15 cellular contexts compared by ENCODE assay signal in genomic region chr6:113976806-113977205, GRCh38. TPM values are rescaled to one million over a fixed set of nuclear protein-coding genes. Genes with fewer than 3 reads are reported as not detected.
DNase-seq lines count a peak whose midpoint lies in the region; ATAC-seq and TF ChIP-seq lines count a peak whose summit lies in the region.
"Had no signal": no experiment of that assay in that cellular context is flagged by ENCODE, and none has a peak within 500 bp of the region (broad histone marks: within the 10 kb centered on the region; RNA-seq: fewer than 3 reads in every experiment).

No MANE protein-coding gene starts in this region.

- H3K79me1 ChIP-seq in IMR-90 (ENCODE audit: low read depth in 1 of 2, low read length in 2 of 2) = peaks cover 1 to 2% of the 10 kb centered on the region in 2 experiments; a peak in 3 of 4 replicates

- POLR2A ChIA-PET in IMR-90 (lab: Charles Lee; ENCODE audit: unreplicated experiment) = no interaction called here

- dilution Hi-C loops in IMR-90 (cut with HindIII; ENCODE audit: low sequenced_read_pairs, unreplicated experiment) = no loop called here

- no peak overlapping the region for H3K4me3 Mint-ChIP-seq in glutamatergic neuron (ENCODE audit: unreplicated experiment)
- H3K4me3 Mint-ChIP-seq: CD4-positive, CD25-positive, alpha-beta regulatory T cell; CD8-positive, alpha-beta T cell; HFFc6 had no signal

- no TSS peak for BruUV-seq in IMR-90 (replicated peaks; lab: Mats Ljungman, UMichigan)

- H3K36me3 ChIP-seq in IMR-90 (ENCODE audit: control insufficient read depth, insufficient read depth, low read length) = no peaks in the 10 kb centered on the region
- no peaks in the 10 kb centered on the region for H3K36me3 ChIP-seq in lower lobe of right lung
- H3K36me3 ChIP-seq: HAP-1 had no signal

- TF ChIP-seq CTCF in IMR-90 (conservative IDR thresholded peaks at IDR 0.05; ENCODE audit: low read depth, low read length) (no peak), astrocyte of the cerebellum (IDR thresholded peaks at IDR 0.05; ENCODE audit: low read depth, low read length, missing control alignments) (no peak), glutamatergic neuron (IDR thresholded peaks at IDR 0.05; ENCODE audit: partially characterized antibody, unreplicated experiment) (no peak), lower lobe of right lung (IDR thresholded peaks at IDR 0.05) (no peak)

- peak overlapping the region; percentile 63 for H3K27ac Mint-ChIP-seq in glutamatergic neuron (ENCODE audit: unreplicated experiment)
- H3K27ac Mint-ChIP-seq: CD4-positive, CD25-positive, alpha-beta regulatory T cell; CD8-positive, alpha-beta T cell; HFFc6 had no signal

- H3K9me3 ChIP-seq in IMR-90 (ENCODE audit: control insufficient read depth, insufficient read depth, low read length) (no peaks in the 10 kb centered on the region), lower lobe of right lung (no peaks in the 10 kb centered on the region)
- H3K9me3 ChIP-seq: HAP-1 had no signal

- no peak overlapping the region for H3K56ac ChIP-seq in IMR-90 (ENCODE audit: extremely low read depth, insufficient read depth, low read length)

- no peak for TF ChIP-seq POLR2A in IMR-90 (IDR thresholded peaks at IDR 0.05; ENCODE audit: low read depth, low read length)

- peaks cover 4% of the 10 kb centered on the region for H3K27me3 Mint-ChIP-seq in glutamatergic neuron (ENCODE audit: unreplicated experiment)

- H3K23ac ChIP-seq in IMR-90 (ENCODE audit: low read depth, low read length) = no peak overlapping the region

- H3K4me2 ChIP-seq in IMR-90 (ENCODE audit: low read depth, low read length) = no peak overlapping the region

- H3K9me3 Mint-ChIP-seq in glutamatergic neuron (ENCODE audit: unreplicated experiment) = peaks cover 6% of the 10 kb centered on the region
- H3K9me3 Mint-ChIP-seq: CD4-positive, CD25-positive, alpha-beta regulatory T cell; CD8-positive, alpha-beta T cell; HFFc6 had no signal

- H2AK9ac ChIP-seq in IMR-90 (replicated peaks; ENCODE audit: low read depth, low read length, poor library complexity) = no peak overlapping the region

- H4K8ac ChIP-seq in IMR-90 (ENCODE audit: low read depth in 2 of 2, low read length in 2 of 2) = no peak overlapping the region

- WGBS in IMR-90 (ENCODE audit: extremely low coverage in 2 of 2, insufficient read length in 1 of 2), 2 experiments = no CpG with 5 or more reads among the region's 2 CpGs

- H3K9me1 ChIP-seq in IMR-90 (ENCODE audit: insufficient read depth, low read length) = no peaks in the 10 kb centered on the region

- no peak overlapping the region for H2AFZ ChIP-seq in IMR-90 (replicated peaks; ENCODE audit: low read length, poor library complexity)

- H2BK20ac ChIP-seq in IMR-90 (ENCODE audit: low read depth, low read length) = no peak overlapping the region

- DNase-seq in IMR-90 (peak; percentile 31), astrocyte of the cerebellum (ENCODE audit: low read depth) (peak; percentile 52), glutamatergic neuron (no peak), SK-N-DZ (ENCODE audit: low spot score) (no peak), lower lobe of right lung (no peak), NCI-H1694 treated with DMSO at 0.1 percent for 48 hours (lab: John Stamatoyannopoulos, UW) (no peak)
- DNase-seq: Calu3; CD4-positive, CD25-positive, alpha-beta regulatory T cell; CD8-positive, alpha-beta T cell; DMS53; DMS79 treated with DMSO at 0.1 percent for 48 hours; GOT3; HFFc6 had no signal

- H3K36me3 Mint-ChIP-seq in glutamatergic neuron (ENCODE audit: unreplicated experiment) = no peaks in the 10 kb centered on the region
- H3K36me3 Mint-ChIP-seq: CD4-positive, CD25-positive, alpha-beta regulatory T cell; CD8-positive, alpha-beta T cell had no signal

- no peak for TF ChIP-seq RAD21 in IMR-90 (IDR thresholded peaks at IDR 0.05; ENCODE audit: low read length)

- ATAC-seq in IMR-90 (ENCODE audit: low read depth) = no peak
- ATAC-seq in lower lobe of right lung = no peak
- ATAC-seq: CD8-positive, alpha-beta T cell had no signal

- H2AK5ac ChIP-seq in IMR-90 (ENCODE audit: low read depth, low read length) = no peak overlapping the region

- no peaks in the 10 kb centered on the region for H3K27me3 ChIP-seq in IMR-90 (ENCODE audit: control insufficient read depth, insufficient read depth, low read length)
- H3K27me3 ChIP-seq in lower lobe of right lung (ENCODE audit: low read depth) = no peaks in the 10 kb centered on the region

- no peak overlapping the region for H3K4me3 ChIP-seq in IMR-90 (ENCODE audit: insufficient read depth, low read depth, low read length)
- H3K4me3 ChIP-seq in astrocyte of the cerebellum (ENCODE audit: low read depth, low read length) = no peak overlapping the region
- H3K4me3 ChIP-seq in lower lobe of right lung = no peak overlapping the region
- H3K4me3 ChIP-seq: HAP-1 had no signal

- no peak overlapping the region for H3K4ac ChIP-seq in IMR-90 (ENCODE audit: low read depth, low read length)

- H2BK120ac ChIP-seq in IMR-90 (ENCODE audit: low read depth, low read length) = no peak overlapping the region

- H4K91ac ChIP-seq in IMR-90 (ENCODE audit: insufficient read depth, low read depth, low read length) = no peak overlapping the region

- intact Hi-C loops in IMR-90 (cut with micrococcal nuclease) (no loop called here), lower lobe of right lung (cut with DNase I) (no loop called here)

- peaks cover 23% of the 10 kb centered on the region for H3K4me1 Mint-ChIP-seq in glutamatergic neuron (ENCODE audit: low read depth, unreplicated experiment)

- in situ Hi-C loops in IMR-90 (cut with MboI; ENCODE audit: low sequenced_read_pairs) (loop anchor here (25.0 kb wide), 1 partner anchor 310 kb away; no protein-coding TSS in a partner anchor), astrocyte of the cerebellum (cut with HindIII; ENCODE audit: low sequenced_read_pairs) (no loop called here)

- H4K20me1 ChIP-seq in IMR-90 (ENCODE audit: insufficient read depth, low read length) = no peaks in the 10 kb centered on the region

- CTCF ChIA-PET in IMR-90 (lab: Yijun Ruan, JAX) = interaction anchor here (0.6 kb wide), 1 partner anchor 87 kb away, joined by 3 read pairs; no protein-coding TSS in a partner anchor

- no peak overlapping the region for H2BK15ac ChIP-seq in IMR-90 (ENCODE audit: low read depth, low read length)

- H2BK5ac ChIP-seq in IMR-90 (ENCODE audit: low read depth, low read length, poor library complexity, severe bottlenecking) = no peak overlapping the region

- no peak overlapping the region for H3K9ac ChIP-seq in IMR-90 (ENCODE audit: low read depth, low read length)

- H4K5ac ChIP-seq in IMR-90 (ENCODE audit: low read depth, low read length) = no peak overlapping the region

- no peak overlapping the region for H3K14ac ChIP-seq in IMR-90 (replicated peaks; ENCODE audit: low read depth, low read length)

- H3K4me1 ChIP-seq in IMR-90 (ENCODE audit: control insufficient read depth, insufficient read depth, low read length) (peaks cover 2% of the 10 kb centered on the region; the same call in 1 of the 2 replicates), lower lobe of right lung (peaks cover 2% of the 10 kb centered on the region)
- H3K4me1 ChIP-seq: HAP-1 had no signal

- H3K18ac ChIP-seq in IMR-90 (ENCODE audit: low read depth, low read length) = no peak overlapping the region

- H3K27ac ChIP-seq in IMR-90 (ENCODE audit: insufficient read depth, low read length) (no peak overlapping the region), lower lobe of right lung (no peak overlapping the region)
- H3K27ac ChIP-seq: C4-2B had no signal

TF ChIP-seq in IMR-90, 13 proteins besides CTCF, POLR2A, EP300 and RAD21:
- TF ChIP-seq MAFK (IDR thresholded peaks at IDR 0.05; ENCODE audit: low read depth, low read length) (no peak), RFX5 (IDR thresholded peaks at IDR 0.05; ENCODE audit: low read depth, low read length) (no peak), SMC3 (IDR thresholded peaks at IDR 0.05; ENCODE audit: low read depth, low read length) (no peak), MAZ (IDR thresholded peaks at IDR 0.05; ENCODE audit: borderline replicate concordance, low read depth, low read length) (no peak), NFE2L2 (IDR thresholded peaks at IDR 0.05; ENCODE audit: low read depth, low read length) (no peak)
- TF ChIP-seq, protein P1, sequence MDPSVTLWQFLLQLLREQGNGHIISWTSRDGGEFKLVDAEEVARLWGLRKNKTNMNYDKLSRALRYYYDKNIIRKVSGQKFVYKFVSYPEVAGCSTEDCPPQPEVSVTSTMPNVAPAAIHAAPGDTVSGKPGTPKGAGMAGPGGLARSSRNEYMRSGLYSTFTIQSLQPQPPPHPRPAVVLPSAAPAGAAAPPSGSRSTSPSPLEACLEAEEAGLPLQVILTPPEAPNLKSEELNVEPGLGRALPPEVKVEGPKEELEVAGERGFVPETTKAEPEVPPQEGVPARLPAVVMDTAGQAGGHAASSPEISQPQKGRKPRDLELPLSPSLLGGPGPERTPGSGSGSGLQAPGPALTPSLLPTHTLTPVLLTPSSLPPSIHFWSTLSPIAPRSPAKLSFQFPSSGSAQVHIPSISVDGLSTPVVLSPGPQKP (IDR thresholded peaks at IDR 0.05; ENCODE audit: borderline replicate concordance, low read depth, low read length) = no peak

RNA-seq across cellular contexts. Expression of gene HDAC2, which starts 5.9 kb away (rescaled TPM):
- total RNA-seq in IMR-90 (2012; rRNA removed) = 72.6 and 116 TPM in 2 replicates
- 97.5 and 122 TPM in 2 replicates for polyA plus RNA-seq in IMR-90 (2012; rRNA removed)
- polyA plus RNA-seq in IMR-90 (2012; cell fraction: cytosol; rRNA removed) = 31.9 and 36.0 TPM in 2 replicates
- polyA plus RNA-seq in IMR-90 (2012; cell fraction: nucleus; rRNA removed; ENCODE audit: low replicate concordance) = 19.3 and 59.9 TPM in 2 replicates
- total RNA-seq in glutamatergic neuron (ENCODE audit: unreplicated experiment) = 389 TPM
- polyA plus RNA-seq in SK-N-DZ (2014; cell fraction: cytosol; rRNA removed) = 210 and 226 TPM in 2 replicates
- 135 and 165 TPM in 2 replicates for polyA plus RNA-seq in SK-N-DZ (2014; cell fraction: nucleus; rRNA removed)
- 55.3 TPM for total RNA-seq in lower lobe of right lung

Comparison
In these comparisons a context has a peak if more than half of its experiments do, and no peak if none do; other contexts are left out.
1. DNase-seq: peak in IMR-90 (single experiment) and astrocyte of the cerebellum (single experiment); none in glutamatergic neuron (single experiment), SK-N-DZ (single experiment), lower lobe of right lung (single experiment) and NCI-H1694 treated with DMSO at 0.1 percent for 48 hours (single experiment).